In genomic region chr6:89034586-89035251, GRCh38 we compare ENCODE assay signal across 9 cellular contexts. TPM values are rescaled to one million over a fixed set of nuclear protein-coding genes. Genes with fewer than 3 reads are reported as not detected.
A peak's percentile ranks its signal among the peaks of the same experiment; 100 is the strongest.
DNase-seq lines count a peak whose midpoint lies in the region; ATAC-seq and TF ChIP-seq lines count a peak whose summit lies in the region.
"Had no signal": no experiment of that assay in that cellular context is flagged by ENCODE, and none has a peak within 500 bp of the region (broad histone marks: within the 10 kb centered on the region; RNA-seq: fewer than 3 reads in every experiment).

No MANE protein-coding gene starts in this region.

- peak overlapping the region; percentile 64 for H2AFZ ChIP-seq in PC-3 (ENCODE audit: low read length)

- no peaks in the 10 kb centered on the region for H3K9me2 ChIP-seq in PC-3 (replicated peaks; ENCODE audit: low read length)

- H3K9me3 ChIP-seq in PC-3 (ENCODE audit: low read length) (no peaks in the 10 kb centered on the region), esophagus squamous epithelium (peaks cover 0 to 11% (median 8%) of the 10 kb centered on the region in 3 donors), ovary (no peaks in the 10 kb centered on the region)

- intact Hi-C loops in PC-3 (cut with micrococcal nuclease): no loop called here
- intact Hi-C loops in esophagus squamous epithelium (cut with DNase I): no loop called here
- intact Hi-C loops in ovary (cut with DNase I): loop anchor here in 1 of 4 donors (2.0 to 5.0 kb wide), 2 partner anchors 46 to 323 kb away; partner anchors contain the start of gene PNRC1

- H3K4me2 ChIP-seq in PC-3 (ENCODE audit: low read length): peak overlapping the region; percentile 69

- H3K79me2 ChIP-seq in PC-3 (ENCODE audit: low read length): no peaks in the 10 kb centered on the region

- H3K36me3 ChIP-seq in PC-3 (ENCODE audit: low read depth, low read length) (no peaks in the 10 kb centered on the region), esophagus squamous epithelium (no peaks in the 10 kb centered on the region), ovary (no peaks in the 10 kb centered on the region)

- CTCF ChIA-PET in PC-3 (lab: Charles Lee): no interaction called here

- peak; percentile 94 for DNase-seq in CD1c-positive myeloid dendritic cell (ENCODE audit: extremely low spot score)
- no peak for DNase-seq in PC-3
- DNase-seq in esophagus squamous epithelium (lab: John Stamatoyannopoulos, UW): no peak
- DNase-seq in ovary: peak in 2 of 5 donors; percentile 27 to 63
- no peak for DNase-seq in NCI-H82 treated with DMSO at 0.1 percent for 48 hours (lab: John Stamatoyannopoulos, UW; ENCODE audit: unreplicated experiment)
- DNase-seq in NCI-H1436 (lab: John Stamatoyannopoulos, UW): no peak
- DNase-seq: stimulated activated CD4-positive, alpha-beta T cell treated with anti-CD3 and anti-CD28 coated beads, Interleukin-12 subunit alpha, Interleukin-12 subunit beta, amount 100 ng/mL, for 4 hours had no signal

- BruUV-seq in PC-3 (replicated peaks; lab: Mats Ljungman, UMichigan): no TSS peak

- H3K27me3 ChIP-seq in PC-3 (ENCODE audit: low read length) (no peaks in the 10 kb centered on the region), esophagus squamous epithelium (no peaks in the 10 kb centered on the region), ovary (no peaks in the 10 kb centered on the region)

- TF ChIP-seq POLR2A in esophagus squamous epithelium (IDR thresholded peaks at IDR 0.05) (no peak), ovary (IDR thresholded peaks at IDR 0.05) (no peak)

- peaks cover 16% of the 10 kb centered on the region for H3K4me1 ChIP-seq in PC-3 (ENCODE audit: insufficient read depth, low read length)
- peaks cover 19 to 52% (median 28%) of the 10 kb centered on the region in 3 donors for H3K4me1 ChIP-seq in esophagus squamous epithelium
- H3K4me1 ChIP-seq in ovary (ENCODE audit: insufficient read depth): peaks cover 2% of the 10 kb centered on the region

- no peaks in the 10 kb centered on the region for H4K20me1 ChIP-seq in PC-3 (ENCODE audit: low read length)

- POLR2A ChIA-PET in PC-3 (lab: Charles Lee; ENCODE audit: unreplicated experiment): no interaction called here

- no peak overlapping the region for H3K9ac ChIP-seq in PC-3 (ENCODE audit: low read length)

- ATAC-seq in PC-3: no peak
- no peak for ATAC-seq in GM19463 (IDR thresholded peaks at IDR 0.05; ENCODE audit: unreplicated experiment)
- no peak for ATAC-seq in HG02571 (IDR thresholded peaks at IDR 0.05; ENCODE audit: unreplicated experiment)

- H3K4me3 ChIP-seq in PC-3 (ENCODE audit: low read length) (no peak overlapping the region), esophagus squamous epithelium (peak overlapping the region in 1 of 4 donors; percentile 49), ovary (no peak overlapping the region)

- H3F3A ChIP-seq in PC-3 (ENCODE audit: low read length, unreplicated experiment): peaks cover 4% of the 10 kb centered on the region

- no peak for TF ChIP-seq CTCF in PC-3 (conservative IDR thresholded peaks at IDR 0.05; ENCODE audit: low read depth, low read length)
- TF ChIP-seq CTCF in esophagus squamous epithelium (IDR thresholded peaks at IDR 0.05): no peak
- TF ChIP-seq CTCF in ovary (IDR thresholded peaks at IDR 0.05): no peak

- WGBS in esophagus squamous epithelium, 2 donors: 21 to 28% methylated on average over 7 of the region's 7 CpGs
- 54 to 61% (median 56%) methylated on average over 7 of the region's 7 CpGs for WGBS in ovary, 3 donors

- H3K27ac ChIP-seq in PC-3 (ENCODE audit: low read length): peak overlapping the region; percentile 72
- H3K27ac ChIP-seq in esophagus squamous epithelium: peak overlapping the region; percentile 80 to 97 (median 94)
- peak overlapping the region; percentile 74 to 85 for H3K27ac ChIP-seq in ovary

- peak; percentile 46 for TF ChIP-seq EP300 in ovary (IDR thresholded peaks at IDR 0.05)

RNA-seq across cellular contexts. Expression of gene PNRC1, which starts 45.8 kb away (rescaled TPM):
- total RNA-seq in PC-3 (2014; rRNA removed): 9.3 and 12.7 TPM in 2 replicates
- total RNA-seq in esophagus squamous epithelium: 100 to 1,000 TPM in 1 of 4 donors, 10 to 100 TPM in 3; 55.0 to 168 (median 85.4) TPM
- total RNA-seq in ovary: 100 to 1,000 TPM; 311 to 507 (median 427) TPM
- polyA plus RNA-seq in ovary: 100 to 1,000 TPM; 152 to 239 TPM
